ENCODE assay signal across 20 cellular contexts in genomic region chr1:34425785-34426184, GRCh38.
"Had no signal": no experiment of that assay in that cellular context is flagged by ENCODE, and none has a peak within 500 bp of the region (broad histone marks: within the 10 kb centered on the region; RNA-seq: fewer than 3 reads in every experiment).

No MANE protein-coding gene starts in this region.

- H3K9me3 ChIP-seq: esophagus squamous epithelium, spleen, testis, tibial nerve, upper lobe of right lung, vagina had no signal

- H3K4me2 ChIP-seq: hepatocyte had no signal

- H3K27ac ChIP-seq: coronary artery, dorsolateral prefrontal cortex, epithelial cell of prostate, esophagus squamous epithelium, hepatocyte, spleen, testis, tibial nerve, upper lobe of right lung, vagina had no signal

- H3K36me3 ChIP-seq: esophagus squamous epithelium, spleen, tibial nerve, upper lobe of right lung, vagina had no signal

- H3K4me1 ChIP-seq: spleen, testis, tibial nerve, upper lobe of right lung, vagina had no signal

- DNase-seq: dorsolateral prefrontal cortex; effector CD8-positive, alpha-beta T cell; esophagus squamous epithelium; foreskin melanocyte; head of caudate nucleus; mesendoderm; naive thymus-derived CD4-positive, alpha-beta T cell; spleen; stimulated activated CD4-positive, alpha-beta T cell treated with anti-CD3 and anti-CD28 coated beads, Interleukin-15, amount 100 ng/mL, for 24 hours; stimulated activated CD4-positive, alpha-beta T cell treated with anti-CD3 and anti-CD28 coated beads, Interleukin-1b, Interleukin-23, amount 100 ng/mL, for 48 hours; stimulated activated CD4-positive, alpha-beta T cell treated with anti-CD3 and anti-CD28 coated beads, Interleukin-4, amount 100 ng/mL, for 24 hours; testis; upper lobe of right lung had no signal

- FAIRE-seq: endometrium had no signal

- H3K4me3 ChIP-seq: coronary artery, dorsolateral prefrontal cortex, esophagus squamous epithelium, hepatocyte, spleen, testis, tibial nerve, upper lobe of right lung, vagina had no signal

- H2AFZ ChIP-seq: hepatocyte had no signal

- H3K79me2 ChIP-seq: hepatocyte had no signal

- ATAC-seq: naive thymus-derived CD4-positive, alpha-beta T cell; stimulated activated memory B cell treated with anti-CD40 and anti-IgM and Interleukin-4, amounts not matched to agents 10 μg/mL and 1 μg/mL and 100 μg/mL, for 72 hours had no signal

- H3K27me3 ChIP-seq: testis, tibial nerve, upper lobe of right lung, vagina had no signal
